8 cellular contexts compared by ENCODE assay signal in the genomic region with DNA sequence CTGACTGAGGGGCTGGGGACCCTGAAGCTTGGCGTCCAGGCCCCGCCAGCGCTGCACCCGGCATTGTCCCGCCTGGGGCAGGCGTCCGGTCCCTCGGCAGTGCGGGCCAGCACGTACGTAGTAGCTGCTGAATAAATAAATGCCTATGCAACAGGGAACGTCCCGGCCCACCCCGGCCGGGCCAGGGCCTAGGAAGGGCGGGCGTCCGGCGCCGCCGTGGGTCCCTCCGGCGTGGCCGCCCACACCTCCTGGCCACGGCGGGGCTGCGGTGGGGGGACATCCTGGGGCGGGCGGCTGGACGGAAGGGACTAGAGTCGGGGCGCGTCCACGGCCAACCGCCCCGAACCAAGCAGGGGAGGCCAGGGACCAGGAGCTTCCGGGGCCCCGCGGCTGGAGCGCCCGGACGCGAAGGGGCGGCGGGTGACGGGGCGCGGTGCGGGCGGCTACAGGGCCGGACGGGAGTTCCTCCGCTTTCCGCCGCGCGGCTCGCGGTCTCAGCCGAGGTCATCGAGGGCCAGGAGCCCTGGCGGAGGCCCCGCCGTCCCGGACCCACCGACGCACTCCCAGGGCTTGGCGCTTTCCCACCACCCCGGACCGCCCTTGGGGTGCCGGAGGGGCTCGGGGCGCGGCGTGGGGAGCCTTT. TPM values are rescaled to one million over a fixed set of nuclear protein-coding genes. Genes with fewer than 3 reads are reported as not detected.
A peak's percentile ranks its signal among the peaks of the same experiment; 100 is the strongest.
DNase-seq lines count a peak whose midpoint lies in the region; ATAC-seq and TF ChIP-seq lines count a peak whose summit lies in the region.

No MANE protein-coding gene starts in this region.

- peak; percentile 48 for DNase-seq in activated CD4-positive, CD25-positive, alpha-beta regulatory T cell treated with anti-CD3 and anti-CD28 coated beads, Interleukin-2, amount 50 U/mL, for 72 hours
- peak in 1 of 3 donors; percentile 13 for DNase-seq in effector memory CD4-positive, alpha-beta T cell
- peak; percentile 78 for DNase-seq in lower lobe of right lung
- peak in 21 of 49 donors; percentile 6 to 49 (median 29) for DNase-seq in substantia nigra (lab: John Stamatoyannopoulos, UW)
- no peak for DNase-seq in effector CD4-positive, alpha-beta T cell

- peak; percentile 28 for ATAC-seq in GM18868 (IDR thresholded peaks at IDR 0.05; ENCODE audit: unreplicated experiment)
- ATAC-seq in HG03045 (IDR thresholded peaks at IDR 0.05; ENCODE audit: unreplicated experiment): peak; percentile 12
- ATAC-seq in lower lobe of right lung: peak; percentile 75 to 78
- ATAC-seq in GM18858 (IDR thresholded peaks at IDR 0.05; ENCODE audit: unreplicated experiment): no peak

- H3K4me1 ChIP-seq in effector memory CD4-positive, alpha-beta T cell (ENCODE audit: control insufficient read depth, insufficient read depth, low read length, poor library complexity, severe bottlenecking): peaks cover 12% of the 10 kb centered on the region
- peaks cover 34% of the 10 kb centered on the region for H3K4me1 ChIP-seq in lower lobe of right lung

- H3K27me3 ChIP-seq in effector memory CD4-positive, alpha-beta T cell (replicated peaks; ENCODE audit: control insufficient read depth, insufficient read depth, low read length, poor library complexity, severe bottlenecking): no peaks in the 10 kb centered on the region
- H3K27me3 ChIP-seq in lower lobe of right lung (ENCODE audit: low read depth): no peaks in the 10 kb centered on the region

- intact Hi-C loops in lower lobe of right lung (cut with DNase I): no loop called here

- TF ChIP-seq CTCF in lower lobe of right lung (IDR thresholded peaks at IDR 0.05): no peak

- no peak overlapping the region for H3K27ac ChIP-seq in effector memory CD4-positive, alpha-beta T cell (ENCODE audit: insufficient read depth, low read length, poor library complexity, severe bottlenecking)
- peak overlapping the region; percentile 100 for H3K27ac ChIP-seq in lower lobe of right lung
- peak overlapping the region; percentile 59 for H3K27ac ChIP-seq in substantia nigra (ENCODE audit: low read depth, low read length, poor library complexity, severe bottlenecking)

- no peaks in the 10 kb centered on the region for H3K36me3 ChIP-seq in effector memory CD4-positive, alpha-beta T cell (ENCODE audit: control insufficient read depth, insufficient read depth, low read length)
- H3K36me3 ChIP-seq in lower lobe of right lung: no peaks in the 10 kb centered on the region

- peak overlapping the region; percentile 76 for H3K4me3 ChIP-seq in effector memory CD4-positive, alpha-beta T cell (ENCODE audit: insufficient read depth, low read depth, low read length, poor library complexity, severe bottlenecking)
- H3K4me3 ChIP-seq in lower lobe of right lung: peak overlapping the region; percentile 87

- H3K9me3 ChIP-seq in effector memory CD4-positive, alpha-beta T cell (ENCODE audit: control insufficient read depth, low read length): no peaks in the 10 kb centered on the region
- no peaks in the 10 kb centered on the region for H3K9me3 ChIP-seq in lower lobe of right lung

RNA-seq across cellular contexts. Expression of a gene that starts 0.9 kb away (rescaled TPM):
- total RNA-seq in lower lobe of right lung: 109 TPM
